ENCODE assay signal across 14 cellular contexts in genomic region chr2:39530423-39530866, GRCh38.
DNase-seq lines count a peak whose midpoint lies in the region; ATAC-seq and TF ChIP-seq lines count a peak whose summit lies in the region.
"Had no signal": no experiment of that assay in that cellular context is flagged by ENCODE, and none has a peak within 500 bp of the region (broad histone marks: within the 10 kb centered on the region; RNA-seq: fewer than 3 reads in every experiment).

No MANE protein-coding gene starts in this region.

- no peak overlapping the region for H2AFZ ChIP-seq in HCT116 (ENCODE audit: low read depth, low read length, poor library complexity, severe bottlenecking)

- no peaks in the 10 kb centered on the region for H3K4me1 Mint-ChIP-seq in activated T-cell treated with anti-CD3 and anti-CD28 coated beads, Interleukin-2, amount 50 U/mL, for 72 hours (ENCODE audit: low read depth)
- H3K4me1 Mint-ChIP-seq: activated T-helper 17 cell treated with anti-CD3 and anti-CD28 coated beads, Interleukin-2, amount 50 U/mL, for 72 hours; CD4-positive, CD25-positive, alpha-beta regulatory T cell had no signal

- no peaks in the 10 kb centered on the region for H4K20me1 ChIP-seq in HCT116 (ENCODE audit: insufficient read depth)

- H3K4me3 Mint-ChIP-seq in activated T-cell treated with anti-CD3 and anti-CD28 coated beads, Interleukin-2, amount 50 U/mL, for 72 hours, result no peak overlapping the region
- H3K4me3 Mint-ChIP-seq: activated T-helper 17 cell treated with anti-CD3 and anti-CD28 coated beads, Interleukin-2, amount 50 U/mL, for 72 hours; CD4-positive, CD25-positive, alpha-beta regulatory T cell had no signal

- H3K27ac ChIP-seq in HCT116 (ENCODE audit: low read depth, low read length), result no peak overlapping the region
- H3K27ac ChIP-seq: Peyer's patch, sigmoid colon had no signal

- peak; percentile 11; the same call in 1 of the 2 replicates for TF ChIP-seq RAD21 in HCT116 (IDR thresholded peaks at IDR 0.05; ENCODE audit: low read depth)

- H3K36me3 Mint-ChIP-seq in activated T-cell treated with anti-CD3 and anti-CD28 coated beads, Interleukin-2, amount 50 U/mL, for 72 hours (ENCODE audit: insufficient read depth in 2 of 2), result no peaks in the 10 kb centered on the region
- H3K36me3 Mint-ChIP-seq: CD4-positive, CD25-positive, alpha-beta regulatory T cell had no signal

- H3K9me2 ChIP-seq in HCT116 (ENCODE audit: insufficient read depth), result no peaks in the 10 kb centered on the region

- H3K4me3 ChIP-seq in HCT116 (replicated peaks in 1 of 2; ENCODE audit: low read depth in 1 of 2, low read length in 2 of 2), result no peak overlapping the region
- H3K4me3 ChIP-seq: Peyer's patch, sigmoid colon had no signal

- H3K4me2 ChIP-seq in HCT116 (ENCODE audit: low read length), result no peak overlapping the region

- H3K27me3 Mint-ChIP-seq in activated T-cell treated with anti-CD3 and anti-CD28 coated beads, Interleukin-2, amount 50 U/mL, for 72 hours (ENCODE audit: low read depth), result peaks cover 12% of the 10 kb centered on the region
- H3K27me3 Mint-ChIP-seq: activated T-helper 17 cell treated with anti-CD3 and anti-CD28 coated beads, Interleukin-2, amount 50 U/mL, for 72 hours; CD4-positive, CD25-positive, alpha-beta regulatory T cell had no signal

- POLR2A ChIA-PET in HCT116 (lab: Charles Lee), result no interaction called here

- no peaks in the 10 kb centered on the region for H3K27me3 ChIP-seq in HCT116 (ENCODE audit: insufficient read depth, low read length)
- H3K27me3 ChIP-seq: Peyer's patch, sigmoid colon had no signal

- no peak overlapping the region for H3K9ac ChIP-seq in HCT116 (ENCODE audit: low read length)

- TF ChIP-seq POLR2A in HCT116 (IDR thresholded peaks at IDR 0.05; ENCODE audit: borderline replicate concordance, extremely low read depth, insufficient read depth, insufficient read length), result no peak

- DNase-seq in ACHN, result peak; percentile 22
- DNase-seq in HCT116 (ENCODE audit: low read depth, low spot score), result no peak
- peak; percentile 32 for DNase-seq in amniotic stem cell (lab: John Stamatoyannopoulos, UW)
- peak; percentile 89 for DNase-seq in iris pigment epithelial cell (ENCODE audit: low read depth)
- no peak for DNase-seq in SW 1271 (lab: John Stamatoyannopoulos, UW)
- no peak for DNase-seq in activated T-cell treated with anti-CD3 and anti-CD28 coated beads, Interleukin-2, amount 50 U/mL, for 72 hours
- DNase-seq: activated CD4-positive, CD25-positive, alpha-beta regulatory T cell; CD4-positive, CD25-positive, alpha-beta regulatory T cell; hypothalamus; Peyer's patch; sigmoid colon had no signal

- H3K9me3 Mint-ChIP-seq in activated T-cell treated with anti-CD3 and anti-CD28 coated beads, Interleukin-2, amount 50 U/mL, for 72 hours, result no peaks in the 10 kb centered on the region
- H3K9me3 Mint-ChIP-seq: activated T-helper 17 cell treated with anti-CD3 and anti-CD28 coated beads, Interleukin-2, amount 50 U/mL, for 72 hours had no signal

- no peaks in the 10 kb centered on the region for H3K9me3 ChIP-seq in HCT116 (ENCODE audit: control insufficient read depth in 1 of 2, insufficient read depth in 1 of 2, low read depth in 1 of 2, low read length in 2 of 2)
- H3K9me3 ChIP-seq: Peyer's patch, sigmoid colon had no signal

- in situ Hi-C loops in ACHN (cut with HindIII; ENCODE audit: low pct_ligation_motif_present, low pct_unique_long_range_greater_than_20kb, low sequenced_read_pairs), result no loop called here

- H3K79me2 ChIP-seq in HCT116 (ENCODE audit: insufficient read depth, low read length), result no peaks in the 10 kb centered on the region

- intact Hi-C loops in HCT116 (cut with micrococcal nuclease), result no loop called here

- no TSS peak for BruUV-seq in HCT116 (replicated peaks; lab: Mats Ljungman, UMichigan)

- CTCF ChIA-PET in HCT116 (lab: Charles Lee), result no interaction called here

- ATAC-seq in HCT116, result no peak
- no peak for ATAC-seq in HG02870 (IDR thresholded peaks at IDR 0.05; ENCODE audit: unreplicated experiment)
- ATAC-seq in activated T-cell treated with anti-CD3 and anti-CD28 coated beads, Interleukin-2, amount 50 U/mL, for 72 hours (replicated peaks in 1 of 2), result no peak
- ATAC-seq in GM18867 (IDR thresholded peaks at IDR 0.05; ENCODE audit: unreplicated experiment), result no peak
- ATAC-seq: activated T-helper 17 cell treated with anti-CD3 and anti-CD28 coated beads, Interleukin-2, amount 50 U/mL, for 72 hours had no signal

- RAD21 ChIA-PET in HCT116 (lab: Charles Lee; ENCODE audit: low non-redundant PET in 1 of 2, low total read pairs in 2 of 2, uncharacterized antibody in 2 of 2, unreplicated experiment in 2 of 2), result no interaction called here

- no peaks in the 10 kb centered on the region for H3K36me3 ChIP-seq in HCT116 (ENCODE audit: control insufficient read depth in 1 of 2, insufficient read depth in 2 of 2, low read length in 2 of 2)
- H3K36me3 ChIP-seq: Peyer's patch, sigmoid colon had no signal

- peaks cover 0 to 8% of the 10 kb centered on the region in 2 experiments; a peak in 2 of 4 replicates for H3K4me1 ChIP-seq in HCT116 (ENCODE audit: control insufficient read depth in 1 of 2, insufficient read depth in 2 of 2, low read length in 2 of 2)
- H3K4me1 ChIP-seq: Peyer's patch had no signal

- TF ChIP-seq CTCF in HCT116 (IDR thresholded peaks at IDR 0.05 in 2 of 3, conservative IDR thresholded peaks at IDR 0.05 in 1 of 3; ENCODE audit: borderline replicate concordance in 1 of 3, insufficient read depth in 1 of 3, low read depth in 2 of 3, low read length in 2 of 3), result no peak

- H3K27ac Mint-ChIP-seq in activated T-cell treated with anti-CD3 and anti-CD28 coated beads, Interleukin-2, amount 50 U/mL, for 72 hours, result no peak overlapping the region
- H3K27ac Mint-ChIP-seq: activated T-helper 17 cell treated with anti-CD3 and anti-CD28 coated beads, Interleukin-2, amount 50 U/mL, for 72 hours; CD4-positive, CD25-positive, alpha-beta regulatory T cell had no signal

TF ChIP-seq in HCT116, 20 proteins besides CTCF, POLR2A, EP300 and RAD21:
- TF ChIP-seq EZH2phosphoT487 (IDR thresholded peaks at IDR 0.05; ENCODE audit: borderline replicate concordance) (no peak), FOSL1 (IDR thresholded peaks at IDR 0.05; ENCODE audit: low read depth) (no peak), SP1 (IDR thresholded peaks at IDR 0.05; ENCODE audit: low read depth) (no peak), SRF (IDR thresholded peaks at IDR 0.05; ENCODE audit: low read depth) (no peak), ELF1 (IDR thresholded peaks at IDR 0.05; ENCODE audit: borderline replicate concordance, low read depth) (no peak), ZBTB33 (IDR thresholded peaks at IDR 0.05; ENCODE audit: extremely low read depth, insufficient replicate concordance, low read length) (no peak), EZH2 (IDR thresholded peaks at IDR 0.05) (no peak), ZFX (IDR thresholded peaks at IDR 0.05) (no peak), SIN3A (IDR thresholded peaks at IDR 0.05; ENCODE audit: low read depth) (no peak), ATF3 (IDR thresholded peaks at IDR 0.05) (no peak), YY1 (IDR thresholded peaks at IDR 0.05; ENCODE audit: extremely low read depth, insufficient replicate concordance, low read depth, low read length) (no peak)
TF ChIP-seq in HCT116: peak in this region for 0.

Comparison
In these comparisons a context has a peak if more than half of its experiments do, and no peak if none do; other contexts are left out.
1. DNase-seq: peak in ACHN (single experiment), amniotic stem cell (single experiment) and iris pigment epithelial cell (single experiment); none in HCT116 (single experiment), SW 1271 (0 of 2) and activated T-cell treated with anti-CD3 and anti-CD28 coated beads, Interleukin-2, amount 50 U/mL, for 72 hours (0 of 2).